8 cellular contexts compared by ENCODE assay signal in the genomic region with DNA sequence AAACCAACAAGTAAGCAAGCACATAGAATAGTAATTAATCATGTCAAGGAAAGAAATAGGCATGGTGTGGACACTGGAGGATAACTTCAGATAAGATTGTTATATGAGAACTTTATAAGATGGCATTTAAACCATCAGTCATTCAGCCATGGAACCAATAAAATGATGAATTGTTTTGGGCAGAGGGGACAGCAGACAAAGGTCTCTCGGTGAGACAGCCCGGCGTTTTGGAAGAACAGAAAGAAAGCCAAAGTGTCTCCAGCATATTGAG. TPM values are rescaled to one million over a fixed set of nuclear protein-coding genes. Genes with fewer than 3 reads are reported as not detected.
DNase-seq lines count a peak whose midpoint lies in the region; ATAC-seq lines count a peak whose summit lies in the region.

No MANE protein-coding gene starts in this region.

- DNase-seq in T-helper 1 cell, result no peak
- DNase-seq in activated naive CD8-positive, alpha-beta T cell treated with anti-CD3 and anti-CD28 coated beads for 36 hours, result no peak
- peak in 1 of 49 donors; percentile 5 for DNase-seq in substantia nigra (lab: John Stamatoyannopoulos, UW)
- DNase-seq in DMS53 treated with DMSO at 0.1 percent for 48 hours (lab: John Stamatoyannopoulos, UW; ENCODE audit: unreplicated experiment), result no peak
- DNase-seq in NCI-H1105 treated with DMSO at 0.1 percent for 48 hours (lab: John Stamatoyannopoulos, UW), result no peak

- H3K27ac Mint-ChIP-seq in T-helper 1 cell treated with Interleukin-12 subunit alpha and Interleukin-12 subunit beta and Interleukin-4 antibody, amounts not matched to agents 30 μg/mL and 1 μg/mL, for 36 hours, result peak overlapping the region; percentile 100
- H3K27ac Mint-ChIP-seq in activated naive CD8-positive, alpha-beta T cell treated with anti-CD3 and anti-CD28 coated beads for 36 hours, result peak overlapping the region; percentile 57

- H3K36me3 Mint-ChIP-seq in T-helper 1 cell treated with Interleukin-12 subunit alpha and Interleukin-12 subunit beta and Interleukin-4 antibody, amounts not matched to agents 30 μg/mL and 1 μg/mL, for 36 hours (ENCODE audit: low read depth), result peaks cover 22% of the 10 kb centered on the region
- H3K36me3 Mint-ChIP-seq in activated naive CD8-positive, alpha-beta T cell treated with anti-CD3 and anti-CD28 coated beads for 36 hours, result peaks cover 22% of the 10 kb centered on the region

- H3K27ac ChIP-seq in layer of hippocampus (ENCODE audit: low read depth, low read length), result peak overlapping the region; percentile 99
- H3K27ac ChIP-seq in substantia nigra (ENCODE audit: low read depth, low read length, poor library complexity, severe bottlenecking), result peak overlapping the region; percentile 90

- peak overlapping the region; percentile 99 for H3K4me3 Mint-ChIP-seq in T-helper 1 cell treated with Interleukin-12 subunit alpha and Interleukin-12 subunit beta and Interleukin-4 antibody, amounts not matched to agents 30 μg/mL and 1 μg/mL, for 36 hours
- peak overlapping the region; percentile 98 for H3K4me3 Mint-ChIP-seq in activated naive CD8-positive, alpha-beta T cell treated with anti-CD3 and anti-CD28 coated beads for 36 hours

- no peak for ATAC-seq in HG03045 (IDR thresholded peaks at IDR 0.05; ENCODE audit: unreplicated experiment)

- peaks cover 28% of the 10 kb centered on the region for H3K4me1 Mint-ChIP-seq in T-helper 1 cell treated with Interleukin-12 subunit alpha and Interleukin-12 subunit beta and Interleukin-4 antibody, amounts not matched to agents 30 μg/mL and 1 μg/mL, for 36 hours (ENCODE audit: low read depth)
- H3K4me1 Mint-ChIP-seq in activated naive CD8-positive, alpha-beta T cell treated with anti-CD3 and anti-CD28 coated beads for 36 hours, result peaks cover 32% of the 10 kb centered on the region

- no peaks in the 10 kb centered on the region for H3K27me3 ChIP-seq in layer of hippocampus (ENCODE audit: control insufficient read depth, insufficient read depth, low read length)

- no peaks in the 10 kb centered on the region for H3K9me3 Mint-ChIP-seq in T-helper 1 cell treated with Interleukin-12 subunit alpha and Interleukin-12 subunit beta and Interleukin-4 antibody, amounts not matched to agents 30 μg/mL and 1 μg/mL, for 36 hours
- peaks cover 4% of the 10 kb centered on the region for H3K9me3 Mint-ChIP-seq in activated naive CD8-positive, alpha-beta T cell treated with anti-CD3 and anti-CD28 coated beads for 36 hours

- no peaks in the 10 kb centered on the region for H3K27me3 Mint-ChIP-seq in T-helper 1 cell treated with Interleukin-12 subunit alpha and Interleukin-12 subunit beta and Interleukin-4 antibody, amounts not matched to agents 30 μg/mL and 1 μg/mL, for 36 hours (ENCODE audit: low read depth)
- no peaks in the 10 kb centered on the region for H3K27me3 Mint-ChIP-seq in activated naive CD8-positive, alpha-beta T cell treated with anti-CD3 and anti-CD28 coated beads for 36 hours

RNA-seq across cellular contexts. Expression of a gene that starts 0.8 kb away (rescaled TPM):
- 10 to 100 TPM; 40.8 to 42.2 TPM for total RNA-seq in activated naive CD8-positive, alpha-beta T cell treated with anti-CD3 and anti-CD28 coated beads for 36 hours
